In genomic region chr17:17700251-17700969, GRCh38 we compare ENCODE assay signal across 11 cellular contexts. TPM values are rescaled to one million over a fixed set of nuclear protein-coding genes. Genes with fewer than 3 reads are reported as not detected.
A peak's percentile ranks its signal among the peaks of the same experiment; 100 is the strongest.
DNase-seq lines count a peak whose midpoint lies in the region; TF ChIP-seq lines count a peak whose summit lies in the region.
"Had no signal": no experiment of that assay in that cellular context is flagged by ENCODE, and none has a peak within 500 bp of the region (broad histone marks: within the 10 kb centered on the region; RNA-seq: fewer than 3 reads in every experiment).

No MANE protein-coding gene starts in this region.

- H3K27me3 ChIP-seq in duodenal mucosa (ENCODE audit: control insufficient read depth in 1 of 2, insufficient read depth in 2 of 2, low read length in 2 of 2) (no peaks in the 10 kb centered on the region), mucosa of rectum (ENCODE audit: control insufficient read depth in 2 of 2, insufficient read depth in 2 of 2, low read length in 2 of 2) (no peaks in the 10 kb centered on the region), SJCRH30 (no peaks in the 10 kb centered on the region)

- H3K9me3 ChIP-seq in duodenal mucosa (ENCODE audit: control insufficient read depth in 1 of 2, low read length in 2 of 2) (no peaks in the 10 kb centered on the region), mucosa of rectum (ENCODE audit: control insufficient read depth in 2 of 2, low read length in 2 of 2) (no peaks in the 10 kb centered on the region), SJCRH30 (replicated peaks) (no peaks in the 10 kb centered on the region)

- no peaks in the 10 kb centered on the region for H3K9me3 Mint-ChIP-seq in type B pancreatic cell
- H3K9me3 Mint-ChIP-seq: activated naive CD4-positive, alpha-beta T cell treated with anti-CD3 and anti-CD28 coated beads, Interleukin-2, amount 50 U/mL, for 24 hours had no signal

- H3K4me1 Mint-ChIP-seq in type B pancreatic cell (ENCODE audit: unreplicated experiment): peaks cover 71% of the 10 kb centered on the region

- no peak overlapping the region for H3K27ac Mint-ChIP-seq in type B pancreatic cell
- H3K27ac Mint-ChIP-seq: activated naive CD4-positive, alpha-beta T cell treated with anti-CD3 and anti-CD28 coated beads, Interleukin-2, amount 50 U/mL, for 24 hours had no signal

- H3K4me1 ChIP-seq in duodenal mucosa (ENCODE audit: control insufficient read depth in 1 of 2, insufficient read depth in 2 of 2, low read length in 2 of 2): peaks cover 33 to 40% of the 10 kb centered on the region in 2 donors
- H3K4me1 ChIP-seq in mucosa of rectum (ENCODE audit: control insufficient read depth in 2 of 2, insufficient read depth in 2 of 2, low read length in 2 of 2): peaks cover 31 to 43% of the 10 kb centered on the region in 2 donors
- H3K4me1 ChIP-seq in SJCRH30: peaks cover 16% of the 10 kb centered on the region

- no peaks in the 10 kb centered on the region for H3K36me3 ChIP-seq in duodenal mucosa (ENCODE audit: control insufficient read depth in 1 of 2, insufficient read depth in 2 of 2, low read length in 2 of 2)
- no peaks in the 10 kb centered on the region for H3K36me3 ChIP-seq in mucosa of rectum (ENCODE audit: control insufficient read depth in 2 of 2, insufficient read depth in 2 of 2, low read length in 2 of 2)
- H3K36me3 ChIP-seq in SJCRH30: peaks cover 18% of the 10 kb centered on the region

- H3K4me3 ChIP-seq in duodenal mucosa (ENCODE audit: low read depth in 1 of 2, low read length in 2 of 2) (peak overlapping the region; percentile 42 to 59), mucosa of rectum (ENCODE audit: low read length in 2 of 2) (peak overlapping the region; percentile 46 to 48), SJCRH30 (no peak overlapping the region)

- no peak for TF ChIP-seq CTCF in type B pancreatic cell (conservative IDR thresholded peaks at IDR 0.05)

- H3K4me3 Mint-ChIP-seq in type B pancreatic cell: peak overlapping the region; percentile 74
- H3K4me3 Mint-ChIP-seq: activated naive CD4-positive, alpha-beta T cell treated with anti-CD3 and anti-CD28 coated beads, Interleukin-2, amount 50 U/mL, for 24 hours had no signal

- DNase-seq in DMS79 treated with DMSO at 0.1 percent for 48 hours (lab: John Stamatoyannopoulos, UW): peak; percentile 7
- no peak for DNase-seq in DMS79 (lab: John Stamatoyannopoulos, UW)
- no peak for DNase-seq in type B pancreatic cell (ENCODE audit: extremely low spot score, unreplicated experiment)
- DNase-seq in H4 (ENCODE audit: low spot score): no peak
- no peak for DNase-seq in SJCRH30
- no peak for DNase-seq in stimulated activated CD4-positive, alpha-beta T cell treated with anti-CD3 and anti-CD28 coated beads, Interleukin-4, amount 100 ng/mL, for 4 hours
- DNase-seq: stimulated activated CD4-positive, alpha-beta T cell treated with anti-CD3 and anti-CD28 coated beads, Interleukin-12 subunit alpha, Interleukin-12 subunit beta, amount 100 ng/mL, for 4 hours had no signal

- peak overlapping the region; percentile 32 to 50 for H3K9ac ChIP-seq in duodenal mucosa (ENCODE audit: low read depth in 1 of 2, low read length in 2 of 2)
- peak overlapping the region in 1 of 2 donors; percentile 61 for H3K9ac ChIP-seq in mucosa of rectum (ENCODE audit: low read depth in 1 of 2, low read length in 2 of 2)

- peaks cover 4% of the 10 kb centered on the region for H3K27me3 Mint-ChIP-seq in type B pancreatic cell
- H3K27me3 Mint-ChIP-seq: activated naive CD4-positive, alpha-beta T cell treated with anti-CD3 and anti-CD28 coated beads, Interleukin-2, amount 50 U/mL, for 24 hours had no signal

- no peak overlapping the region for H3K27ac ChIP-seq in duodenal mucosa (ENCODE audit: low read depth, low read length)
- H3K27ac ChIP-seq in mucosa of rectum (ENCODE audit: low read depth in 2 of 2, low read length in 2 of 2): peak overlapping the region in 1 of 2 donors; percentile 38
- no peak overlapping the region for H3K27ac ChIP-seq in SJCRH30
- H3K27ac ChIP-seq: 22Rv1 had no signal

- peaks cover 8% of the 10 kb centered on the region for H3K36me3 Mint-ChIP-seq in type B pancreatic cell
- H3K36me3 Mint-ChIP-seq: activated naive CD4-positive, alpha-beta T cell treated with anti-CD3 and anti-CD28 coated beads, Interleukin-2, amount 50 U/mL, for 24 hours had no signal

RNA-seq across cellular contexts. Expression of gene RAI1, which starts 19.2 kb away (rescaled TPM):
- 61.1 and 61.3 TPM in 2 replicates for total RNA-seq in type B pancreatic cell (ENCODE audit: low replicate concordance)
- total RNA-seq in H4 (2014; rRNA removed; shearing (Covaris generic)): 2.4 and 3.6 TPM in 2 replicates
- 63.6 and 72.2 TPM in 2 replicates for total RNA-seq in SJCRH30 (2014; rRNA removed; shearing (Covaris generic))

Comparison
In these comparisons a context has a peak if more than half of its experiments do, and no peak if none do; other contexts are left out.
1. RNA of gene RAI1, which starts 19.2 kb away (total RNA-seq): 63.6 to 72.2 TPM in SJCRH30 and 61.1 to 61.3 TPM in type B pancreatic cell; 2.4 to 3.6 TPM in H4; every median in the first group is over 10 times any median in the second.